22 cellular contexts compared by ENCODE assay signal in the genomic region with DNA sequence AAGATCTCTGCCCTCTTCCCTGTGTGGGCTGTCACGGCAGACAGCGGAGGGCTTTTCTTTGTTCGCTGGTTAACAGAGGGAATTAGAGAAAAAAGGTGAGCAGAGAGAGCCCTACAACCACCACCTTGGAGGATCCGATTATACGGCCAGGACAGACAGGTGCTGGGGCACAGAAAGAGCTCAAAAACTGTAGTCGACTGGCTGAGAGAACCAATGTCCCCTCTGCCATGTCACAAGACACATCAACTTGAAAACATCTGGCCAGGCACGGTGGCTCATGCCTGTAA. TPM values are rescaled to one million over a fixed set of nuclear protein-coding genes. Genes with fewer than 3 reads are reported as not detected.
DNase-seq lines count a peak whose midpoint lies in the region; ATAC-seq and TF ChIP-seq lines count a peak whose summit lies in the region.
"Had no signal": no experiment of that assay in that cellular context is flagged by ENCODE, and none has a peak within 500 bp of the region (broad histone marks: within the 10 kb centered on the region; RNA-seq: fewer than 3 reads in every experiment).

No MANE protein-coding gene starts in this region.

- H3K4me3 ChIP-seq in BLaER1 = no peak overlapping the region
- H3K4me3 ChIP-seq: GM12878, K562 had no signal

- H3K27ac ChIP-seq in BLaER1 = no peak overlapping the region
- H3K27ac ChIP-seq: HL-60 had no signal

- peak overlapping the region; percentile 56; the same call in 1 of the 2 replicates for H3K4me3 Mint-ChIP-seq in HFFc6
- H3K4me3 Mint-ChIP-seq in chondrocyte (ENCODE audit: unreplicated experiment) = no peak overlapping the region
- no peak overlapping the region for H3K4me3 Mint-ChIP-seq in mesothelial cell of epicardium
- H3K4me3 Mint-ChIP-seq: CD4-positive, alpha-beta memory T cell had no signal

- H4K20me1 ChIP-seq in BLaER1 = 0 out of 2 replicates have a peak, but pooled peaks cover 7% of the 10 kb centered on the region

- ATAC-seq in GM21390 (IDR thresholded peaks at IDR 0.05; ENCODE audit: unreplicated experiment) (no peak), HG02588 (IDR thresholded peaks at IDR 0.05; ENCODE audit: unreplicated experiment) (no peak), GM18909 (IDR thresholded peaks at IDR 0.05; ENCODE audit: poor library complexity, unreplicated experiment) (no peak)
- ATAC-seq: K562, PC-3 had no signal

- no peaks in the 10 kb centered on the region for H3K27me3 ChIP-seq in BLaER1

- TF ChIP-seq CTCF in HFFc6 (IDR thresholded peaks at IDR 0.05) = no peak
- TF ChIP-seq CTCF in chondrocyte (IDR thresholded peaks at IDR 0.05) = no peak
- no peak for TF ChIP-seq CTCF in mesothelial cell of epicardium (IDR thresholded peaks at IDR 0.05; ENCODE audit: unreplicated experiment)

- H3K27ac Mint-ChIP-seq in HFFc6 = peak overlapping the region; percentile 84; the same call in 1 of the 2 replicates
- H3K27ac Mint-ChIP-seq in chondrocyte (ENCODE audit: unreplicated experiment) = peak overlapping the region; percentile 56
- H3K27ac Mint-ChIP-seq in mesothelial cell of epicardium = peak overlapping the region; percentile 64
- H3K27ac Mint-ChIP-seq: CD4-positive, alpha-beta memory T cell had no signal

- peak overlapping the region; percentile 43; the same call in 1 of the 2 replicates for H3K4me2 ChIP-seq in BLaER1

- H3K9me3 Mint-ChIP-seq in HFFc6 (no peaks in the 10 kb centered on the region), chondrocyte (ENCODE audit: low read depth) (no peaks in the 10 kb centered on the region), mesothelial cell of epicardium (no peaks in the 10 kb centered on the region)

- no peaks in the 10 kb centered on the region for H3K9me3 ChIP-seq in BLaER1

- H3K36me3 Mint-ChIP-seq in HFFc6 (ENCODE audit: low read depth) = no peaks in the 10 kb centered on the region
- no peaks in the 10 kb centered on the region for H3K36me3 Mint-ChIP-seq in chondrocyte (ENCODE audit: low read depth)
- H3K36me3 Mint-ChIP-seq in mesothelial cell of epicardium = no peaks in the 10 kb centered on the region
- H3K36me3 Mint-ChIP-seq: CD4-positive, alpha-beta memory T cell had no signal

- H3K36me3 ChIP-seq in BLaER1 = peaks cover 7% of the 10 kb centered on the region; the same call in 1 of the 2 replicates

- DNase-seq in HFFc6 (no peak), chondrocyte (ENCODE audit: low spot score) (no peak), mesothelial cell of epicardium (ENCODE audit: low spot score in 2 of 2, unreplicated experiment in 2 of 2) (no peak), NCI-H146 (lab: John Stamatoyannopoulos, UW) (no peak)
- DNase-seq: 8988T; CD4-positive, alpha-beta memory T cell; DMS153; NCI-H1105 treated with DMSO at 0.1 percent for 48 hours; NCI-H187; NCI-H2107; NCI-H2227 treated with DMSO at 0.1 percent for 48 hours; NCI-H524; PC-3; RPMI8226; SIG-M5 had no signal

- H3K27me3 Mint-ChIP-seq in HFFc6 (ENCODE audit: insufficient read depth) (no peaks in the 10 kb centered on the region; the same call in none of the 2 replicates), chondrocyte (ENCODE audit: low read depth) (no peaks in the 10 kb centered on the region), mesothelial cell of epicardium (ENCODE audit: low read depth) (no peaks in the 10 kb centered on the region)
- H3K27me3 Mint-ChIP-seq: CD4-positive, alpha-beta memory T cell had no signal

- no peak overlapping the region for H3K9ac ChIP-seq in BLaER1

- peaks cover 41% of the 10 kb centered on the region for H3K4me1 ChIP-seq in BLaER1

- H3K4me1 Mint-ChIP-seq in HFFc6 (ENCODE audit: low read depth) (peaks cover 52% of the 10 kb centered on the region), chondrocyte (ENCODE audit: low read depth) (peaks cover 32% of the 10 kb centered on the region), mesothelial cell of epicardium (peaks cover 69% of the 10 kb centered on the region)

RNA-seq across cellular contexts. Expression of a gene that starts 19.7 kb away (rescaled TPM):
- 1 to 10 TPM; 1.4 to 7.4 (median 3.1) TPM for total RNA-seq in HFFc6 (2021; fragmentation: NEBNext Ultra II Directional; extraction: Animal tissue kit (Norgen Biotek cat#: 25700))
- total RNA-seq in chondrocyte = 6.1 to 15.6 TPM (median 6.9 TPM) in 3 replicates
- total RNA-seq in mesothelial cell of epicardium = 41.0 to 47.7 TPM (median 44.0 TPM) in 3 replicates
- total RNA-seq: PC-3 had no signal
